Comparison of ENCODE assay signal across 2 cellular contexts in genomic region chr17:39217734-39218369, GRCh38.
TF ChIP-seq lines count a peak whose summit lies in the region.

No MANE protein-coding gene starts in this region.

TF ChIP-seq in GM23338, 12 proteins besides CTCF, POLR2A, EP300 and RAD21:
- TF ChIP-seq STAT1 (IDR thresholded peaks at IDR 0.05; ENCODE audit: unreplicated experiment), result no peak
- TF ChIP-seq ZNF462 (CRISPR knock-in tag; IDR thresholded peaks at IDR 0.05), result no peak
- TF ChIP-seq NANOG (IDR thresholded peaks at IDR 0.05; ENCODE audit: borderline replicate concordance), result no peak
- no peak for TF ChIP-seq EZH2phosphoT487 (IDR thresholded peaks at IDR 0.05; ENCODE audit: unreplicated experiment)
- no peak for TF ChIP-seq JUNB (IDR thresholded peaks at IDR 0.05; ENCODE audit: unreplicated experiment)
- TF ChIP-seq EZH2 (IDR thresholded peaks at IDR 0.05; ENCODE audit: low read depth, unreplicated experiment), result no peak
- TF ChIP-seq CREB1 (CRISPR knock-in tag; IDR thresholded peaks at IDR 0.05; ENCODE audit: low read depth), result no peak

TF ChIP-seq in H1, 55 proteins besides CTCF, POLR2A, EP300 and RAD21:
- TF ChIP-seq KDM4A (IDR thresholded peaks at IDR 0.05; ENCODE audit: low read depth, low read length, severe bottlenecking), result no peak
- TF ChIP-seq TAF1 (IDR thresholded peaks at IDR 0.05; ENCODE audit: low read depth, low read length), result no peak
- TF ChIP-seq RNF2 (IDR thresholded peaks at IDR 0.05; ENCODE audit: borderline replicate concordance, low read depth, low read length, missing control alignments, poor library complexity, severe bottlenecking), result no peak
- no peak for TF ChIP-seq TBP (IDR thresholded peaks at IDR 0.05; ENCODE audit: low read depth, low read length)
- no peak for TF ChIP-seq EGR1 (IDR thresholded peaks at IDR 0.05; ENCODE audit: borderline replicate concordance, low read depth, low read length)
- TF ChIP-seq ATF3 (IDR thresholded peaks at IDR 0.05; ENCODE audit: insufficient read depth, low read depth, low read length), result no peak
- TF ChIP-seq ATF2 (IDR thresholded peaks at IDR 0.05; ENCODE audit: low read length), result no peak
- no peak for TF ChIP-seq JUND (IDR thresholded peaks at IDR 0.05; ENCODE audit: low read length)
- no peak for TF ChIP-seq NRF1 (IDR thresholded peaks at IDR 0.05; ENCODE audit: low read depth, low read length)
- no peak for TF ChIP-seq YY1 (IDR thresholded peaks at IDR 0.05; ENCODE audit: low read depth, low read length)
- no peak for TF ChIP-seq BCL11A (IDR thresholded peaks at IDR 0.05; ENCODE audit: low read depth in 2 of 2, low read length in 2 of 2)
- TF ChIP-seq GABPA (IDR thresholded peaks at IDR 0.05; ENCODE audit: borderline replicate concordance, insufficient read depth, low read length), result no peak
- no peak for TF ChIP-seq SRF (IDR thresholded peaks at IDR 0.05; ENCODE audit: low read depth, low read length)
- no peak for TF ChIP-seq CHD7 (IDR thresholded peaks at IDR 0.05; ENCODE audit: insufficient replicate concordance, low read length)
- no peak for TF ChIP-seq USF2 (IDR thresholded peaks at IDR 0.05; ENCODE audit: low read length)
- no peak for TF ChIP-seq JUN (IDR thresholded peaks at IDR 0.05; ENCODE audit: low read depth, low read length)
- TF ChIP-seq HDAC2 (IDR thresholded peaks at IDR 0.05; ENCODE audit: borderline replicate concordance in 1 of 2, low read depth in 2 of 2, low read length in 2 of 2), result no peak
- TF ChIP-seq TEAD4 (IDR thresholded peaks at IDR 0.05; ENCODE audit: low read depth, low read length), result no peak
- no peak for TF ChIP-seq TAF7 (optimal IDR thresholded peaks at IDR 0.05; ENCODE audit: borderline replicate concordance, low read depth, low read length)
TF ChIP-seq in H1: peak in this region for 0.
